In the genomic region with DNA sequence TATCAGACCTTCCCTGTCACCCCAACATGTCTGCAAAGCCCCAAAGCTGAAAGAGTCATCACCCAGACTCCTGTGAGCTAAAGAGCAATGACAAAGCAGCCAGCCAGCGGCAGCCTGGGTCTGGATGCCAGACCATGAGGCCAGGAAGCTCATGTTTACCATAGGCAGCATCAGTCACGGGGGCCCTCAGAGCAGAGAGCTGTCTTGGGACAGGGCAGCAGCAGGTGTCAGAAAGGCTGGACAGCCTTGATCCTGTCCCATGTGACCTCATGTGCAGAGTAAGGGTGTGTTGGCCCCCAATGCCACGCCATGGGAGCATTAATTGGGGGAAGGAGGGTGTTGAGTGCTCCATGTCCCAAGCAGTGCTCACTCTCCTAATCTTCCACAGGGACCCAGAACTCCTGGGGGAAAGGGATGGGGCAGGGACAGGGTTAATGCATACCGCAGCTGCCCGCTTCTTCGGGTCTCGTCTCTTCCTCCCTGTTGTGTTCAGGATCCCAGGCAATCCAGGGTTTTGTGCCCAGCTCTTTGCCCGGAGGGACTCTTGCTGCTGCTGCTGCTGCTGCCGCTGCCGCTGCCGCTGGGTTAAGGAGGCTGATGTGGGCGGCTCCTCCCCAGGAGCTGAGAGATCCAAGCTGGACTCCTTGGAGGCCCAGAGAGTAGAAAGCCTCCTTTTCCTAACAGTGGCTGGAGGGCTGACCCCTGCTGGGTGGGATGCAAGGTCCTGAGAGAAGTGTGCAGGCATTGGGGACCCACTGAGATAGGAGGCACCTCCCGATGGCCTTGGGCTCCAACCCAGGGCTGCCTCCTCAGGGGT, we compare ENCODE assay signal across 35 cellular contexts. TPM values are rescaled to one million over a fixed set of nuclear protein-coding genes. Genes with fewer than 3 reads are reported as not detected.
"Had no signal": no experiment of that assay in that cellular context is flagged by ENCODE, and none has a peak within 500 bp of the region (broad histone marks: within the 10 kb centered on the region; RNA-seq: fewer than 3 reads in every experiment).

No MANE protein-coding gene starts in this region.

- H3K9me3 Mint-ChIP-seq: activated CD4-positive, alpha-beta memory T cell treated with anti-CD3 and anti-CD28 coated beads for 36 hours; activated naive CD4-positive, alpha-beta T cell treated with anti-CD3 and anti-CD28 coated beads for 36 hours; activated naive CD8-positive, alpha-beta T cell treated with anti-CD3 and anti-CD28 coated beads for 36 hours; activated T-helper 1 cell treated with anti-CD3 and anti-CD28 coated beads, Interleukin-12 subunit alpha, Interleukin-12 subunit beta, Interleukin-2, Interleukin-4 antibody, amounts not matched to agents 30 ng/mL and 10 ng/mL and 1 ng/mL, durations not matched to agents 14 hours and 24 hours and 36 hours had no signal

- H3K4me1 Mint-ChIP-seq: activated naive CD8-positive, alpha-beta T cell treated with anti-CD3 and anti-CD28 coated beads for 36 hours; naive thymus-derived CD4-positive, alpha-beta T cell had no signal

- H3K36me3 Mint-ChIP-seq: activated CD4-positive, alpha-beta memory T cell treated with anti-CD3 and anti-CD28 coated beads for 36 hours; activated naive CD8-positive, alpha-beta T cell treated with anti-CD3 and anti-CD28 coated beads for 36 hours; naive thymus-derived CD4-positive, alpha-beta T cell had no signal

- H3K4me3 Mint-ChIP-seq: activated CD4-positive, alpha-beta memory T cell treated with anti-CD3 and anti-CD28 coated beads for 36 hours; activated naive CD4-positive, alpha-beta T cell treated with anti-CD3 and anti-CD28 coated beads for 36 hours; activated naive CD8-positive, alpha-beta T cell treated with anti-CD3 and anti-CD28 coated beads for 36 hours; activated T-helper 1 cell treated with anti-CD3 and anti-CD28 coated beads, Interleukin-12 subunit alpha, Interleukin-12 subunit beta, Interleukin-2, Interleukin-4 antibody, amounts not matched to agents 30 ng/mL and 10 ng/mL and 1 ng/mL, durations not matched to agents 14 hours and 24 hours and 36 hours; naive thymus-derived CD4-positive, alpha-beta T cell had no signal

- ATAC-seq: activated CD4-positive, CD25-positive, alpha-beta regulatory T cell treated with anti-CD3 and anti-CD28 coated beads, Interleukin-2, amount 50 U/mL, for 24 hours; body of pancreas; gastrocnemius medialis; left cardiac atrium; left ventricle myocardium superior; naive thymus-derived CD4-positive, alpha-beta T cell; psoas muscle had no signal

- H3K27me3 ChIP-seq: body of pancreas, colonic mucosa, hepatocyte, uterus had no signal

- H3K9me3 ChIP-seq: adrenal gland, body of pancreas, colonic mucosa, gastrocnemius medialis, psoas muscle, thoracic aorta, uterus had no signal

- H3K4me3 ChIP-seq: adrenal gland, body of pancreas, colonic mucosa, gastrocnemius medialis, hepatocyte, psoas muscle, thoracic aorta, uterus had no signal

- H3K4me1 ChIP-seq: adrenal gland, body of pancreas, colonic mucosa, gastrocnemius medialis, parathyroid adenoma, psoas muscle, uterus had no signal

- H3K36me3 ChIP-seq: adrenal gland, colonic mucosa, gastrocnemius medialis, thoracic aorta, uterus, WERI-Rb-1 had no signal

- H3K27ac Mint-ChIP-seq: activated CD4-positive, alpha-beta memory T cell treated with anti-CD3 and anti-CD28 coated beads for 36 hours; activated naive CD4-positive, alpha-beta T cell treated with anti-CD3 and anti-CD28 coated beads for 36 hours; activated naive CD8-positive, alpha-beta T cell treated with anti-CD3 and anti-CD28 coated beads for 36 hours; activated T-helper 1 cell treated with anti-CD3 and anti-CD28 coated beads, Interleukin-12 subunit alpha, Interleukin-12 subunit beta, Interleukin-2, Interleukin-4 antibody, amounts not matched to agents 30 ng/mL and 10 ng/mL and 1 ng/mL, durations not matched to agents 14 hours and 24 hours and 36 hours; naive thymus-derived CD4-positive, alpha-beta T cell had no signal

- H3K27ac ChIP-seq: adrenal gland, body of pancreas, colonic mucosa, gastrocnemius medialis, hepatocyte, parathyroid adenoma, psoas muscle, thoracic aorta, uterus, WERI-Rb-1 had no signal

- DNase-seq: activated CD4-positive, alpha-beta memory T cell treated with anti-CD3 and anti-CD28 coated beads for 36 hours; activated CD4-positive, alpha-beta T cell treated with anti-CD3 and anti-CD28 coated beads for 48 hours; activated CD8-positive, alpha-beta memory T cell treated with anti-CD3 and anti-CD28 coated beads, Interleukin-2, amount 50 U/mL, for 4 hours; activated effector memory CD4-positive, alpha-beta T cell treated with anti-CD3 and anti-CD28 coated beads, Interleukin-2, amount 50 U/mL, for 16 hours; activated naive CD4-positive, alpha-beta T cell treated with anti-CD3 and anti-CD28 coated beads for 36 hours; activated naive CD8-positive, alpha-beta T cell treated with anti-CD3 and anti-CD28 coated beads for 36 hours; activated T-cell treated with anti-CD3 and anti-CD28 coated beads, Interleukin-2, amount 50 U/mL, for 1 hour; adrenal gland; body of pancreas; cerebellar nuclear complex; colonic mucosa; effector memory CD4-positive, alpha-beta T cell; erythroblast; gastrocnemius medialis; left cardiac atrium; left ventricle myocardium superior; midbrain; naive thymus-derived CD4-positive, alpha-beta T cell; nucleus accumbens; psoas muscle; stimulated activated CD4-positive, alpha-beta T cell treated with anti-CD3 and anti-CD28 coated beads, Interleukin-15, amount 100 ng/mL, for 24 hours; stimulated activated CD4-positive, alpha-beta T cell treated with anti-CD3 and anti-CD28 coated beads, Interleukin-2, amount 100 ng/mL, for 24 hours; stimulated activated naive CD4-positive, alpha-beta T cell treated with Interleukin-2 at 50 U/mL for 16 hours; uterus; WERI-Rb-1 had no signal

RNA-seq across cellular contexts. Expression of gene CCDC201, which starts 7.1 kb away (rescaled TPM):
- total RNA-seq: activated CD4-positive, alpha-beta memory T cell treated with anti-CD3 and anti-CD28 coated beads for 36 hours; activated CD8-positive, alpha-beta memory T cell treated with anti-CD3 and anti-CD28 coated beads for 36 hours; activated naive CD4-positive, alpha-beta T cell treated with anti-CD3 and anti-CD28 coated beads for 36 hours; activated naive CD8-positive, alpha-beta T cell treated with anti-CD3 and anti-CD28 coated beads for 36 hours; activated T-helper 1 cell treated with anti-CD3 and anti-CD28 coated beads, Interleukin-12 subunit alpha, Interleukin-12 subunit beta, Interleukin-2, Interleukin-4 antibody, amounts not matched to agents 30 ng/mL and 10 ng/mL and 1 ng/mL, durations not matched to agents 14 hours and 24 hours and 36 hours; adrenal gland; aorta; body of pancreas; colonic mucosa; dermis microvascular lymphatic vessel endothelial cell; gastrocnemius medialis; hepatocyte; left cardiac atrium; left ventricle myocardium superior; naive thymus-derived CD4-positive, alpha-beta T cell; psoas muscle; subcutaneous adipose tissue; T-helper 1 cell treated with Interleukin-12 subunit alpha and Interleukin-12 subunit beta and Interleukin-4 antibody, amounts not matched to agents 30 ng/mL and 1 ng/mL, for 36 hours; thoracic aorta had no signal

RNA-seq across cellular contexts. Expression of gene IGFBP1, which starts 22.5 kb away (rescaled TPM):
- total RNA-seq: activated CD4-positive, alpha-beta memory T cell treated with anti-CD3 and anti-CD28 coated beads for 36 hours; activated CD8-positive, alpha-beta memory T cell treated with anti-CD3 and anti-CD28 coated beads for 36 hours; activated naive CD4-positive, alpha-beta T cell treated with anti-CD3 and anti-CD28 coated beads for 36 hours; activated naive CD8-positive, alpha-beta T cell treated with anti-CD3 and anti-CD28 coated beads for 36 hours; activated T-helper 1 cell treated with anti-CD3 and anti-CD28 coated beads, Interleukin-12 subunit alpha, Interleukin-12 subunit beta, Interleukin-2, Interleukin-4 antibody, amounts not matched to agents 30 ng/mL and 10 ng/mL and 1 ng/mL, durations not matched to agents 14 hours and 24 hours and 36 hours; aorta; dermis microvascular lymphatic vessel endothelial cell; left cardiac atrium; left ventricle myocardium superior; naive thymus-derived CD4-positive, alpha-beta T cell; psoas muscle; subcutaneous adipose tissue; T-helper 1 cell treated with Interleukin-12 subunit alpha and Interleukin-12 subunit beta and Interleukin-4 antibody, amounts not matched to agents 30 ng/mL and 1 ng/mL, for 36 hours; thoracic aorta had no signal
